ENCODE assay signal across 26 cellular contexts in the genomic region with DNA sequence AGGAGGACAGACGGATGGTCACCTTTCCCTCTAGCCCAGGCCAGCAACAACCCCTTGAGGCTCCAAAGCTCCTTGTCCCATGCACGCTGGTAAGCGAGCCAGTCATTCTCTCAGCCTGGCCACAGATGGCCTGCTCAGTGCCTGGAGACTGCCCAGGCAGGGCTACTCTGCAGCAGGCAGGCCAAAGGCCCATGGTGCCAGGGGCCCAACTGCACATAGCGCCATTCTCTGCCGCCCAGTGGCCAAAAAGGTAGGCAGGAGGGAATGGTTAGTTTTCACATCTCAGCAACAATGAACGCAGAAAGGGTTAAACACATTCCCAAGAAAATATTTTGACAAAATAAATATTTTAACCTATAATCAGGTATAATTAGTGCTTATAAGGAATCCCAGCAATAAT. TPM values are rescaled to one million over a fixed set of nuclear protein-coding genes. Genes with fewer than 3 reads are reported as not detected.
DNase-seq lines count a peak whose midpoint lies in the region; TF ChIP-seq lines count a peak whose summit lies in the region.
"Had no signal": no experiment of that assay in that cellular context is flagged by ENCODE, and none has a peak within 500 bp of the region (broad histone marks: within the 10 kb centered on the region; RNA-seq: fewer than 3 reads in every experiment).

No MANE protein-coding gene starts in this region.

- no peaks in the 10 kb centered on the region; a peak in 1 of 5 replicates for H3K9me3 Mint-ChIP-seq in H9
- no peaks in the 10 kb centered on the region for H3K9me3 Mint-ChIP-seq in endodermal cell
- H3K9me3 Mint-ChIP-seq: activated T-helper 2 cell treated with anti-CD3 and anti-CD28 coated beads, Interferon-gamma antibody, Interleukin-2, Interleukin-4, amounts not matched to agents 10 μg/mL and 5 μg/mL and 100 μg/mL, durations not matched to agents 14 hours and 24 hours and 36 hours; CD8-positive, alpha-beta memory T cell; neural crest cell had no signal

- no peak overlapping the region for H2BK20ac ChIP-seq in H9 (ENCODE audit: low read depth, low read length, poor library complexity, severe bottlenecking)

- H2BK5ac ChIP-seq in H9 (ENCODE audit: insufficient read length, low read length) (no peak overlapping the region), neuronal stem cell (ENCODE audit: low read length) (peak overlapping the region; percentile 54)

- H3K14ac ChIP-seq in H9 (ENCODE audit: insufficient read depth, low read length) (no peak overlapping the region), neuronal stem cell (ENCODE audit: low read length) (no peak overlapping the region)

- H3K36me3 Mint-ChIP-seq in H9 (ENCODE audit: insufficient read depth in 1 of 3, low read depth in 3 of 3) (peaks cover 0 to 2% (median 0%) of the 10 kb centered on the region in 3 experiments; a peak in 1 of 7 replicates), endodermal cell (ENCODE audit: low read depth) (no peaks in the 10 kb centered on the region)

- H3K4me1 ChIP-seq in BLaER1 (peaks cover 90% of the 10 kb centered on the region), H9 (ENCODE audit: insufficient read depth, low read length) (peaks cover 12% of the 10 kb centered on the region), endodermal cell (ENCODE audit: control insufficient read depth, insufficient read depth, low read length) (no peaks in the 10 kb centered on the region), neuronal stem cell (ENCODE audit: control insufficient read depth in 2 of 2, insufficient read depth in 1 of 2, low read depth in 1 of 2, low read length in 2 of 2) (peaks cover 23 to 29% of the 10 kb centered on the region in 2 donors)

- no peak overlapping the region for H3K9ac ChIP-seq in BLaER1
- no peak overlapping the region for H3K9ac ChIP-seq in H9 (ENCODE audit: extremely low read depth, insufficient read length, low read length)
- no peak overlapping the region for H3K9ac ChIP-seq in endodermal cell (ENCODE audit: extremely low read depth, low read length, poor library complexity, severe bottlenecking)
- H3K9ac ChIP-seq in neuronal stem cell (ENCODE audit: low read depth, low read length, poor library complexity): no peak overlapping the region

- H3K27ac ChIP-seq in BLaER1 (peak overlapping the region; percentile 64), H9 (ENCODE audit: insufficient read length, low read depth, low read length) (no peak overlapping the region), endodermal cell (ENCODE audit: low read depth, low read length) (peak overlapping the region; percentile 38), neuronal stem cell (replicated peaks; ENCODE audit: low read length) (no peak overlapping the region)
- H3K27ac ChIP-seq: body of pancreas, SJCRH30, VCaP had no signal

- H3K9me3 ChIP-seq in BLaER1 (no peaks in the 10 kb centered on the region), H9 (ENCODE audit: control insufficient read depth, low read depth, low read length) (no peaks in the 10 kb centered on the region), endodermal cell (ENCODE audit: control insufficient read depth, low read length) (no peaks in the 10 kb centered on the region), neuronal stem cell (replicated peaks in 1 of 2; ENCODE audit: control insufficient read depth in 2 of 2, insufficient read depth in 1 of 2, low read depth in 1 of 2, low read length in 2 of 2) (no peaks in the 10 kb centered on the region)
- H3K9me3 ChIP-seq: body of pancreas, SJCRH30 had no signal

- H3K23me2 ChIP-seq in H9 (ENCODE audit: insufficient read length, low read depth, low read length, poor library complexity, severe bottlenecking): peaks cover 4% of the 10 kb centered on the region

- H3K4me1 Mint-ChIP-seq in H9 (peaks cover 38 to 59% of the 10 kb centered on the region in 2 experiments), endodermal cell (peaks cover 16% of the 10 kb centered on the region)

- H4K20me1 ChIP-seq in BLaER1 (no peaks in the 10 kb centered on the region), H9 (ENCODE audit: control insufficient read depth, insufficient read depth, insufficient read length) (peaks cover 3% of the 10 kb centered on the region)

- H3K27ac Mint-ChIP-seq in H9: no peak overlapping the region
- no peak overlapping the region for H3K27ac Mint-ChIP-seq in endodermal cell
- H3K27ac Mint-ChIP-seq: activated CD4-positive, alpha-beta T cell treated with anti-CD3 and anti-CD28 coated beads for 36 hours; activated T-helper 2 cell treated with anti-CD3 and anti-CD28 coated beads, Interferon-gamma antibody, Interleukin-2, Interleukin-4, amounts not matched to agents 10 μg/mL and 5 μg/mL and 100 μg/mL, durations not matched to agents 14 hours and 24 hours and 36 hours; B cell; CD8-positive, alpha-beta memory T cell had no signal

- no peak overlapping the region for H4K5ac ChIP-seq in H9 (ENCODE audit: insufficient read length, low read depth, low read length)

- H2AFZ ChIP-seq in H9 (ENCODE audit: low read length) (no peak overlapping the region), neuronal stem cell (ENCODE audit: low read length) (no peak overlapping the region)

- H3K27me3 Mint-ChIP-seq in H9 (ENCODE audit: low read depth): peaks cover 2% of the 10 kb centered on the region; the same call in 1 of the 2 replicates
- no peaks in the 10 kb centered on the region for H3K27me3 Mint-ChIP-seq in endodermal cell (ENCODE audit: insufficient read depth)
- H3K27me3 Mint-ChIP-seq: activated CD4-positive, alpha-beta T cell treated with anti-CD3 and anti-CD28 coated beads for 36 hours; B cell; CD8-positive, alpha-beta memory T cell had no signal

- no peak overlapping the region for H3K56ac ChIP-seq in H9 (ENCODE audit: insufficient read length, low read depth, low read length)

- H4K91ac ChIP-seq in H9 (ENCODE audit: insufficient read length, low read depth, low read length) (no peak overlapping the region), neuronal stem cell (ENCODE audit: low read depth, low read length, poor library complexity) (no peak overlapping the region)

- H3K23ac ChIP-seq in H9 (ENCODE audit: insufficient read length, low read depth, low read length) (no peak overlapping the region), neuronal stem cell (ENCODE audit: low read depth, low read length, poor library complexity) (no peak overlapping the region)

- H2BK15ac ChIP-seq in H9 (ENCODE audit: low read depth, low read length) (no peak overlapping the region), neuronal stem cell (ENCODE audit: low read length) (peak overlapping the region; percentile 30)

- no peak for DNase-seq in H9
- no peak for DNase-seq in endodermal cell
- DNase-seq in neuronal stem cell (ENCODE audit: low spot score): no peak
- no peak for DNase-seq in activated CD4-positive, alpha-beta T cell treated with anti-CD3 and anti-CD28 coated beads, Interleukin-2, amount 50 U/mL, for 4 hours
- no peak for DNase-seq in posterior vena cava (ENCODE audit: low spot score)
- DNase-seq in NCI-H748 (lab: John Stamatoyannopoulos, UW; ENCODE audit: unreplicated experiment): no peak
- no peak for DNase-seq in activated T-cell treated with anti-CD3 and anti-CD28 coated beads, Interleukin-2, amount 50 U/mL, for 1 hour
- DNase-seq: activated CD4-positive, alpha-beta T cell treated with anti-CD3 and anti-CD28 coated beads for 36 hours; activated naive CD4-positive, alpha-beta T cell treated with anti-CD3 and anti-CD28 coated beads, Interleukin-2, amount 50 U/mL, for 16 hours; CD8-positive, alpha-beta memory T cell; DMS 273 treated with DMSO at 0.1 percent for 48 hours; effector CD8-positive, alpha-beta T cell; erythroblast; HCEC 1CT; IMR-90; NCI-H774; stimulated activated CD8-positive, alpha-beta memory T cell treated with anti-CD3 and anti-CD28 coated beads, Interleukin-4, amount 100 ng/mL, for 48 hours; T1000; trophoblast cell had no signal

- no CpG with 5 or more reads among the region's 6 CpGs for WGBS in H9 (ENCODE audit: extremely low coverage, insufficient read length, low lambda C conversion rate)
- WGBS in endodermal cell (ENCODE audit: insufficient coverage in 1 of 2, insufficient read length in 1 of 2), 2 experiments: 94 to 97% methylated on average over 3 to 5 of the region's 6 CpGs
- no CpG with 5 or more reads among the region's 6 CpGs for WGBS in neuronal stem cell (ENCODE audit: extremely low coverage in 2 of 2, insufficient read length in 2 of 2, insufficient replicate concordance in 1 of 2), 2 donors

- no peak overlapping the region for H3K4me3 Mint-ChIP-seq in H9
- no peak overlapping the region for H3K4me3 Mint-ChIP-seq in endodermal cell
- H3K4me3 Mint-ChIP-seq: activated CD4-positive, alpha-beta T cell treated with anti-CD3 and anti-CD28 coated beads for 36 hours; B cell; CD8-positive, alpha-beta memory T cell; neural crest cell had no signal

- 0 out of 3 replicates have a peak, but pooled peaks have one; percentile 16 for TF ChIP-seq CTCF in H9 (conservative IDR thresholded peaks at IDR 0.05)
- no peak for TF ChIP-seq CTCF in endodermal cell (conservative IDR thresholded peaks at IDR 0.05)

- H2BK12ac ChIP-seq in H9 (ENCODE audit: insufficient read length, low read depth, low read length) (no peak overlapping the region), neuronal stem cell (ENCODE audit: low read length) (no peak overlapping the region)

- H3K4me3 ChIP-seq in BLaER1 (no peak overlapping the region), endodermal cell (ENCODE audit: low read length) (no peak overlapping the region), neuronal stem cell (ENCODE audit: low read length in 2 of 2) (no peak overlapping the region)
- H3K4me3 ChIP-seq: body of pancreas, SJCRH30 had no signal

- H2AK5ac ChIP-seq in H9 (ENCODE audit: insufficient read length, low read length): no peak overlapping the region
- peak overlapping the region; percentile 88 for H2AK5ac ChIP-seq in neuronal stem cell (ENCODE audit: low read depth, low read length)

- H3K18ac ChIP-seq in H9 (ENCODE audit: insufficient read length, low read depth, low read length) (no peak overlapping the region), neuronal stem cell (ENCODE audit: low read length) (peak overlapping the region; percentile 3)

- H3T11ph ChIP-seq in H9 (ENCODE audit: low read length): no peak overlapping the region

- H2BK120ac ChIP-seq in H9 (ENCODE audit: low read depth, low read length, poor library complexity, severe bottlenecking) (no peak overlapping the region), neuronal stem cell (ENCODE audit: low read depth, low read length) (no peak overlapping the region)

- H3K79me2 ChIP-seq in H9 (ENCODE audit: insufficient read depth, low read length): no peaks in the 10 kb centered on the region

- H3K4me2 ChIP-seq in BLaER1 (no peak overlapping the region), H9 (ENCODE audit: insufficient read depth, insufficient read length, low read length) (no peak overlapping the region), neuronal stem cell (ENCODE audit: insufficient read depth, low read length, poor library complexity, severe bottlenecking) (no peak overlapping the region)

- H3K4ac ChIP-seq in H9 (ENCODE audit: low read depth, low read length) (no peak overlapping the region), neuronal stem cell (ENCODE audit: low read length) (no peak overlapping the region)

- H3K36me3 ChIP-seq in BLaER1 (no peaks in the 10 kb centered on the region), endodermal cell (ENCODE audit: control insufficient read depth, insufficient read depth, low read length) (no peaks in the 10 kb centered on the region), neuronal stem cell (replicated peaks in 1 of 2; ENCODE audit: control insufficient read depth in 2 of 2, insufficient read depth in 2 of 2, low read length in 2 of 2) (no peaks in the 10 kb centered on the region)
- H3K36me3 ChIP-seq: SJCRH30 had no signal

- intact Hi-C loops in posterior vena cava (cut with DNase I): no loop called here

- no peak overlapping the region for H4K8ac ChIP-seq in H9 (replicated peaks; ENCODE audit: insufficient read length, low read depth, low read length)
- no peak overlapping the region for H4K8ac ChIP-seq in neuronal stem cell (ENCODE audit: low read depth, low read length)

- H3K79me1 ChIP-seq in H9 (ENCODE audit: insufficient read depth, low read depth, low read length, poor library complexity, severe bottlenecking): no peaks in the 10 kb centered on the region
- no peaks in the 10 kb centered on the region for H3K79me1 ChIP-seq in neuronal stem cell (ENCODE audit: low read depth, low read length)

- H3K27me3 ChIP-seq in BLaER1 (no peaks in the 10 kb centered on the region), H9 (ENCODE audit: insufficient read depth, low read length) (no peaks in the 10 kb centered on the region), endodermal cell (ENCODE audit: control insufficient read depth, insufficient read depth, low read length, poor library complexity, severe bottlenecking) (no peaks in the 10 kb centered on the region), neuronal stem cell (ENCODE audit: control insufficient read depth in 3 of 3, insufficient read depth in 3 of 3, low read depth in 1 of 3, low read length in 3 of 3) (peaks cover 0 to 3% (median 0%) of the 10 kb centered on the region in 3 experiments)
- H3K27me3 ChIP-seq: body of pancreas, SJCRH30 had no signal

RNA-seq across cellular contexts. Expression of a gene that starts 7.7 kb away (rescaled TPM):
- total RNA-seq in H9 (2021) (76.2 and 81.9 TPM in 2 replicates), endodermal cell (10 to 100 TPM; 39.0 to 58.2 TPM), posterior vena cava (10 to 100 TPM; 29.3 to 62.7 TPM)
- polyA plus RNA-seq in endodermal cell (2013, experiment 1 of 2): 69.1 TPM
- polyA plus RNA-seq in endodermal cell (2013, experiment 2 of 2): 66.7 TPM
- 57.8 TPM for polyA plus RNA-seq in neuronal stem cell (2013, experiment 1 of 2)
- 61.7 TPM for polyA plus RNA-seq in neuronal stem cell (2013, experiment 2 of 2)

Comparison
In these comparisons a context has a peak if more than half of its experiments do, and no peak if none do; other contexts are left out.
1. H3K27ac ChIP-seq: peak in BLaER1 (single experiment) and endodermal cell (single experiment); none in H9 (single experiment) and neuronal stem cell (single experiment).